Comparison of ENCODE assay signal across 8 cellular contexts in genomic region chr19:42634409-42635232, GRCh38. TPM values are rescaled to one million over a fixed set of nuclear protein-coding genes. Genes with fewer than 3 reads are reported as not detected.
DNase-seq lines count a peak whose midpoint lies in the region; ATAC-seq lines count a peak whose summit lies in the region.

No MANE protein-coding gene starts in this region.

- H3K79me2 ChIP-seq in Karpas-422 (ENCODE audit: low read length): no peaks in the 10 kb centered on the region

- H3K36me3 ChIP-seq in Karpas-422 (ENCODE audit: insufficient read depth, low read length): no peaks in the 10 kb centered on the region

- no peak overlapping the region for H3K27ac ChIP-seq in Karpas-422 (ENCODE audit: low read length)

- ATAC-seq in HG03280 (IDR thresholded peaks at IDR 0.05; ENCODE audit: unreplicated experiment) (no peak), HG03342 (IDR thresholded peaks at IDR 0.05; ENCODE audit: unreplicated experiment) (no peak)

- no peak overlapping the region for H3K4me3 ChIP-seq in Karpas-422 (ENCODE audit: low read length)

- peak overlapping the region; percentile 39 for H3K4me2 ChIP-seq in Karpas-422 (ENCODE audit: low read depth, low read length, poor library complexity, severe bottlenecking)

- H2AFZ ChIP-seq in Karpas-422 (ENCODE audit: low read length): no peak overlapping the region

- no peaks in the 10 kb centered on the region for H3K9me2 ChIP-seq in Karpas-422 (replicated peaks; ENCODE audit: insufficient read depth, low read length)

- H3K9ac ChIP-seq in Karpas-422 (ENCODE audit: low read length): no peak overlapping the region

- no peaks in the 10 kb centered on the region for H3K27me3 ChIP-seq in Karpas-422 (ENCODE audit: low read length)

- H3K4me1 ChIP-seq in Karpas-422 (ENCODE audit: low read length): no peaks in the 10 kb centered on the region

- H3K9me3 ChIP-seq in Karpas-422 (ENCODE audit: low read length): no peaks in the 10 kb centered on the region

- DNase-seq in NK-92 treated with Interleukin-12 subunit alpha and Interleukin-12 subunit beta, amount 100 ng/mL, for 24 hours (lab: John Stamatoyannopoulos, UW): peak; percentile 28
- DNase-seq in NK-92 (lab: John Stamatoyannopoulos, UW; ENCODE audit: unreplicated experiment): no peak
- DNase-seq in Karpas-422: peak; percentile 85
- DNase-seq in activated CD4-positive, CD25-positive, alpha-beta regulatory T cell treated with anti-CD3 and anti-CD28 coated beads, Interleukin-2, amount 50 U/mL, for 16 hours (ENCODE audit: low read depth, low spot score): peak; percentile 6
- peak; percentile 18 for DNase-seq in fibroblast of peridontal ligament (ENCODE audit: extremely low read depth)
- DNase-seq in stimulated activated CD4-positive, alpha-beta T cell treated with anti-CD3 and anti-CD28 coated beads, TNF-alpha, amount 100 ng/mL, for 24 hours (ENCODE audit: low read depth in 3 of 3): peak in 2 of 3 experiments; percentile 9 to 32

- no peaks in the 10 kb centered on the region for H4K20me1 ChIP-seq in Karpas-422 (ENCODE audit: insufficient read depth, low read depth, low read length)

RNA-seq across cellular contexts. Expression of gene CEACAM8, which starts 39.9 kb away (rescaled TPM):
- not detected in 2 replicates for total RNA-seq in Karpas-422 (2014; rRNA removed; shearing (Covaris generic); ENCODE audit: low replicate concordance)
